ENCODE assay signal across 11 cellular contexts in genomic region chr11:62925745-62926668, GRCh38. TPM values are rescaled to one million over a fixed set of nuclear protein-coding genes. Genes with fewer than 3 reads are reported as not detected.
DNase-seq lines count a peak whose midpoint lies in the region; ATAC-seq, FAIRE-seq and TF ChIP-seq lines count a peak whose summit lies in the region.
"Had no signal": no experiment of that assay in that cellular context is flagged by ENCODE, and none has a peak within 500 bp of the region (broad histone marks: within the 10 kb centered on the region; RNA-seq: fewer than 3 reads in every experiment).

No MANE protein-coding gene starts in this region.

- H3K4me1 Mint-ChIP-seq in H9, result peaks cover 33 to 57% of the 10 kb centered on the region in 2 experiments

- POLR2A ChIA-PET in K562 (lab: Yijun Ruan, JAX), result interaction anchor here (0.6 to 1.2 kb wide), 2 partner anchors 11 to 1065 kb away, joined by 3 to 5 read pairs; no protein-coding TSS in a partner anchor

- H3K4me3 ChIP-seq in K562 (no peak overlapping the region), skeletal muscle cell (ENCODE audit: low read depth, low read length) (peak overlapping the region; percentile 16)

- H3K27ac ChIP-seq in H9 (ENCODE audit: insufficient read length, low read depth, low read length) (no peak overlapping the region), K562 (ENCODE audit: extremely low read depth, low read depth, low read length) (no peak overlapping the region)

- no peak overlapping the region for H3K9ac ChIP-seq in H9 (ENCODE audit: extremely low read depth, insufficient read length, low read length)
- H3K9ac ChIP-seq in K562 (ENCODE audit: insufficient read depth in 1 of 2, low read depth in 2 of 2, low read length in 2 of 2), result peak overlapping the region in 1 of 2 experiments; percentile 48; a peak in 1 of 4 replicates

- H2BK15ac ChIP-seq in H9 (ENCODE audit: low read depth, low read length), result no peak overlapping the region

- H4K5ac ChIP-seq in H9 (ENCODE audit: insufficient read length, low read depth, low read length), result no peak overlapping the region

- H3K4me2 ChIP-seq in H9 (ENCODE audit: insufficient read depth, insufficient read length, low read length) (peak overlapping the region; percentile 54), K562 (ENCODE audit: insufficient read depth, low read length) (no peak overlapping the region)

- H3K23ac ChIP-seq in H9 (ENCODE audit: insufficient read length, low read depth, low read length), result no peak overlapping the region

- no CpG with 5 or more reads among the region's 71 CpGs for WGBS in H9 (ENCODE audit: extremely low coverage, insufficient read length, low lambda C conversion rate)
- WGBS in K562 (ENCODE audit: insufficient coverage, low coverage, missing lambda C conversion rate), result 35% methylated on average over 62 of the region's 71 CpGs

- no peak for TF ChIP-seq RAD21 in K562 (CRISPR knock-in tag; conservative IDR thresholded peaks at IDR 0.05 in 1 of 2, IDR thresholded peaks at IDR 0.05 in 1 of 2)

- in situ Hi-C loops in K562 (cut with MboI), result no loop called here

- H2BK12ac ChIP-seq in H9 (ENCODE audit: insufficient read length, low read depth, low read length), result no peak overlapping the region

- no peak for TF ChIP-seq POLR2A in K562 (conservative IDR thresholded peaks at IDR 0.05)

- no peaks in the 10 kb centered on the region for H4K20me1 ChIP-seq in H9 (ENCODE audit: control insufficient read depth, insufficient read depth, insufficient read length)
- peaks cover 14% of the 10 kb centered on the region; the same call in 1 of the 2 replicates for H4K20me1 ChIP-seq in K562 (replicated peaks; ENCODE audit: control insufficient read depth, insufficient read depth, low read length)

- H3K27me3 Mint-ChIP-seq in H9 (ENCODE audit: low read depth), result peaks cover 91% of the 10 kb centered on the region

- TF ChIP-seq CTCF in H9 (conservative IDR thresholded peaks at IDR 0.05) (no peak), K562 (IDR thresholded peaks at IDR 0.05 in 2 of 3, conservative IDR thresholded peaks at IDR 0.05 in 1 of 3; ENCODE audit: insufficient read depth in 2 of 3, low read depth in 1 of 3, low read length in 3 of 3) (no peak)

- no peak for TF ChIP-seq EP300 in K562 (IDR thresholded peaks at IDR 0.05; ENCODE audit: low read length)

- H3K9me3 Mint-ChIP-seq in H9, result no peaks in the 10 kb centered on the region; a peak in 1 of 5 replicates

- H3K79me2 ChIP-seq in H9 (ENCODE audit: insufficient read depth, low read length) (no peaks in the 10 kb centered on the region), K562 (ENCODE audit: control insufficient read depth, insufficient read depth, low read length) (no peaks in the 10 kb centered on the region)

- DNase-seq in H9 (no peak), K562 (ENCODE audit: extremely low read depth in 1 of 4, low spot score in 3 of 4) (no peak), iPS-NIHi11 (ENCODE audit: low spot score) (peak; percentile 43), skeletal muscle cell (ENCODE audit: low read depth) (no peak), NCI-H510A (lab: John Stamatoyannopoulos, UW) (no peak), NCI-H1105 (lab: John Stamatoyannopoulos, UW) (no peak)
- no peak for DNase-seq in effector CD4-positive, alpha-beta T cell
- DNase-seq: small intestine had no signal

- H3K36me3 Mint-ChIP-seq in H9 (ENCODE audit: insufficient read depth in 1 of 3, low read depth in 3 of 3), result no peaks in the 10 kb centered on the region; a peak in 1 of 7 replicates

- H3K36me3 ChIP-seq in K562 (ENCODE audit: control insufficient read depth, insufficient read depth, low read length), result no peaks in the 10 kb centered on the region

- ATAC-seq in K562 (no peak), GM21576 (IDR thresholded peaks at IDR 0.05; ENCODE audit: unreplicated experiment) (no peak)

- peaks cover 16% of the 10 kb centered on the region for H3K23me2 ChIP-seq in H9 (ENCODE audit: insufficient read length, low read depth, low read length, poor library complexity, severe bottlenecking)

- no TSS peak for BruUV-seq in K562 (replicated peaks; lab: Mats Ljungman, UMichigan)

- no peak overlapping the region for H2BK120ac ChIP-seq in H9 (ENCODE audit: low read depth, low read length, poor library complexity, severe bottlenecking)

- no peak overlapping the region for H3K14ac ChIP-seq in H9 (ENCODE audit: insufficient read depth, low read length)

- peaks cover 17% of the 10 kb centered on the region; the same call in 1 of the 2 replicates for H3K27me3 ChIP-seq in H9 (ENCODE audit: insufficient read depth, low read length)
- H3K27me3 ChIP-seq in K562 (ENCODE audit: control insufficient read depth in 2 of 2, insufficient read depth in 2 of 2, low read length in 2 of 2), result peaks cover 20 to 55% of the 10 kb centered on the region in 2 experiments; a peak in 4 of 5 replicates

- no peak overlapping the region for H2AFZ ChIP-seq in H9 (ENCODE audit: low read length)
- no peak overlapping the region for H2AFZ ChIP-seq in K562 (ENCODE audit: low read depth, low read length)

- H3K9me3 ChIP-seq in H9 (ENCODE audit: control insufficient read depth, low read depth, low read length), result no peaks in the 10 kb centered on the region
- H3K9me3 ChIP-seq in K562 (replicated peaks; ENCODE audit: control insufficient read depth, insufficient read depth, low read depth, low read length), result no peaks in the 10 kb centered on the region

- H3K18ac ChIP-seq in H9 (ENCODE audit: insufficient read length, low read depth, low read length), result no peak overlapping the region

- CTCF ChIA-PET in K562 (lab: Yijun Ruan, JAX; ENCODE audit: low intra/inter-chr PET ratio), result interaction anchor here (0.6 kb wide), 1 partner anchor 90 kb away, joined by 3 read pairs; the partner anchor contains the start of gene SLC22A8

- H3K4ac ChIP-seq in H9 (ENCODE audit: low read depth, low read length), result no peak overlapping the region

- no peak overlapping the region for H4K91ac ChIP-seq in H9 (ENCODE audit: insufficient read length, low read depth, low read length)

- H3K9me1 ChIP-seq in K562 (ENCODE audit: control insufficient read depth, insufficient read depth, low read length), result no peaks in the 10 kb centered on the region

- no peak overlapping the region for H3K56ac ChIP-seq in H9 (ENCODE audit: insufficient read length, low read depth, low read length)

- FAIRE-seq in K562 (lab: Jason Lieb, UNC), result no peak
- FAIRE-seq: small intestine had no signal

- no peak overlapping the region for H2BK20ac ChIP-seq in H9 (ENCODE audit: low read depth, low read length, poor library complexity, severe bottlenecking)

- H3K4me3 Mint-ChIP-seq in H9, result peak overlapping the region; percentile 65 to 84

- H2AK5ac ChIP-seq in H9 (ENCODE audit: insufficient read length, low read length), result no peak overlapping the region

- H3K27ac Mint-ChIP-seq in H9, result no peak overlapping the region; a peak in 1 of 7 replicates

- intact Hi-C loops in K562 (cut with micrococcal nuclease), result no loop called here

- no peak overlapping the region for H3T11ph ChIP-seq in H9 (ENCODE audit: low read length)

- H3K79me1 ChIP-seq in H9 (ENCODE audit: insufficient read depth, low read depth, low read length, poor library complexity, severe bottlenecking), result no peaks in the 10 kb centered on the region

- no peaks in the 10 kb centered on the region for H3K4me1 ChIP-seq in H9 (ENCODE audit: insufficient read depth, low read length)
- H3K4me1 ChIP-seq in K562 (replicated peaks in 1 of 2; ENCODE audit: control insufficient read depth in 2 of 2, insufficient read depth in 2 of 2, low read length in 2 of 2), result peaks cover 5 to 38% of the 10 kb centered on the region in 2 experiments; a peak in 3 of 5 replicates

- no peak overlapping the region for H4K8ac ChIP-seq in H9 (replicated peaks; ENCODE audit: insufficient read length, low read depth, low read length)

- H2BK5ac ChIP-seq in H9 (ENCODE audit: insufficient read length, low read length), result no peak overlapping the region

RNA-seq across cellular contexts. Expression of gene CHRM1, which starts 4.8 kb away (rescaled TPM):
- total RNA-seq in H9 (2021) (not detected in 2 replicates), K562 (2014; rRNA removed) (not detected in 2 replicates), K562 (2014; rRNA removed; fragmentation: Illumina TruSeq; extraction: Trizol) (not detected in 2 replicates), K562 (2015; rRNA removed; fragmentation: Illumina TruSeq; extraction: Trizol) (not detected in 2 replicates), K562 (2021) (not detected in 2 replicates)
- not detected in 2 replicates for total RNA-seq in K562 (2011; cell fraction: chromatin; rRNA removed; ENCODE audit: low replicate concordance)
- not detected in 2 replicates for total RNA-seq in K562 (2011; cell fraction: nucleolus; rRNA removed)
- total RNA-seq in K562 (2011; cell fraction: nucleoplasm; rRNA removed), result not detected in 2 replicates
- polyA plus RNA-seq in K562 (2011; rRNA removed) (not detected in 2 replicates), K562 (2014; fragmentation: Illumina TruSeq; extraction: Trizol) (not detected in 2 replicates), K562 (2014; fragmentation: Nextera tagmentation; extraction: Ambion mirVana) (not detected), K562 (2014; rRNA removed) (not detected in 2 replicates)
- polyA plus RNA-seq in K562 (2011; cell fraction: cytosol; rRNA removed), result not detected in 2 replicates
- not detected in 2 replicates for polyA plus RNA-seq in K562 (2011; cell fraction: nucleus; rRNA removed)
- polyA plus RNA-seq in K562 (2012), result not detected in 2 replicates
- not detected in 2 replicates for polyA minus RNA-seq in K562 (2011; rRNA and poly(A)+ RNA removed)
- polyA minus RNA-seq in K562 (2011; cell fraction: cytosol; rRNA and poly(A)+ RNA removed), result not detected in 2 replicates
- polyA minus RNA-seq in K562 (2011; cell fraction: nucleus; rRNA and poly(A)+ RNA removed), result not detected in 2 replicates
- total RNA-seq: activated CD8-positive, alpha-beta memory T cell treated with anti-CD3 and anti-CD28 coated beads for 36 hours; epithelial cell of proximal tubule had no signal

RNA-seq across cellular contexts. Expression of gene SLC3A2, which starts 45.3 kb away (rescaled TPM):
- total RNA-seq in H9 (2021) (289 and 290 TPM in 2 replicates), K562 (2014; rRNA removed) (245 and 289 TPM in 2 replicates), K562 (2014; rRNA removed; fragmentation: Illumina TruSeq; extraction: Trizol) (214 and 276 TPM in 2 replicates), K562 (2015; rRNA removed; fragmentation: Illumina TruSeq; extraction: Trizol) (120 and 132 TPM in 2 replicates), K562 (2021) (255 and 276 TPM in 2 replicates)
- 762 and 871 TPM in 2 replicates for total RNA-seq in K562 (2011; cell fraction: chromatin; rRNA removed; ENCODE audit: low replicate concordance)
- 808 and 809 TPM in 2 replicates for total RNA-seq in K562 (2011; cell fraction: nucleolus; rRNA removed)
- 628 and 726 TPM in 2 replicates for total RNA-seq in K562 (2011; cell fraction: nucleoplasm; rRNA removed)
- polyA plus RNA-seq in K562 (2011; rRNA removed) (282 and 323 TPM in 2 replicates), K562 (2014; fragmentation: Illumina TruSeq; extraction: Trizol) (183 and 221 TPM in 2 replicates), K562 (2014; fragmentation: Nextera tagmentation; extraction: Ambion mirVana) (10 to 100 TPM; 20.0 to 39.7 TPM), K562 (2014; rRNA removed) (254 and 296 TPM in 2 replicates)
- 289 and 316 TPM in 2 replicates for polyA plus RNA-seq in K562 (2011; cell fraction: cytosol; rRNA removed)
- polyA plus RNA-seq in K562 (2011; cell fraction: nucleus; rRNA removed), result 1,169 and 1,253 TPM in 2 replicates
- 196 and 375 TPM in 2 replicates for polyA plus RNA-seq in K562 (2012)
- 168 and 173 TPM in 2 replicates for polyA minus RNA-seq in K562 (2011; rRNA and poly(A)+ RNA removed)
- 167 and 196 TPM in 2 replicates for polyA minus RNA-seq in K562 (2011; cell fraction: cytosol; rRNA and poly(A)+ RNA removed)
- polyA minus RNA-seq in K562 (2011; cell fraction: nucleus; rRNA and poly(A)+ RNA removed), result 164 and 348 TPM in 2 replicates

RNA-seq across cellular contexts. Expression of gene SLC22A6, which starts 58.8 kb away (rescaled TPM):
- total RNA-seq in H9 (2021) (not detected in 2 replicates), K562 (2014; rRNA removed) (not detected in 2 replicates), K562 (2014; rRNA removed; fragmentation: Illumina TruSeq; extraction: Trizol) (not detected in 2 replicates), K562 (2015; rRNA removed; fragmentation: Illumina TruSeq; extraction: Trizol) (not detected in 2 replicates), K562 (2021) (not detected in 2 replicates)
- total RNA-seq in K562 (2011; cell fraction: chromatin; rRNA removed; ENCODE audit: low replicate concordance), result not detected in 2 replicates
- total RNA-seq in K562 (2011; cell fraction: nucleolus; rRNA removed), result not detected in 2 replicates
- total RNA-seq in K562 (2011; cell fraction: nucleoplasm; rRNA removed), result not detected in 2 replicates
- polyA plus RNA-seq in K562 (2011; rRNA removed) (not detected in 2 replicates), K562 (2014; fragmentation: Illumina TruSeq; extraction: Trizol) (not detected in 2 replicates), K562 (2014; fragmentation: Nextera tagmentation; extraction: Ambion mirVana) (not detected), K562 (2014; rRNA removed) (not detected in 2 replicates)
- not detected in 2 replicates for polyA plus RNA-seq in K562 (2011; cell fraction: cytosol; rRNA removed)
- polyA plus RNA-seq in K562 (2011; cell fraction: nucleus; rRNA removed), result not detected in 2 replicates
- not detected in 2 replicates for polyA plus RNA-seq in K562 (2012)
- polyA minus RNA-seq in K562 (2011; rRNA and poly(A)+ RNA removed), result not detected in 2 replicates
- polyA minus RNA-seq in K562 (2011; cell fraction: cytosol; rRNA and poly(A)+ RNA removed), result not detected in 2 replicates
- not detected in 2 replicates for polyA minus RNA-seq in K562 (2011; cell fraction: nucleus; rRNA and poly(A)+ RNA removed)
- total RNA-seq: activated CD8-positive, alpha-beta memory T cell treated with anti-CD3 and anti-CD28 coated beads for 36 hours; epithelial cell of proximal tubule had no signal
- polyA plus RNA-seq: small intestine had no signal
